ENCODE assay signal across 9 cellular contexts in the genomic region with DNA sequence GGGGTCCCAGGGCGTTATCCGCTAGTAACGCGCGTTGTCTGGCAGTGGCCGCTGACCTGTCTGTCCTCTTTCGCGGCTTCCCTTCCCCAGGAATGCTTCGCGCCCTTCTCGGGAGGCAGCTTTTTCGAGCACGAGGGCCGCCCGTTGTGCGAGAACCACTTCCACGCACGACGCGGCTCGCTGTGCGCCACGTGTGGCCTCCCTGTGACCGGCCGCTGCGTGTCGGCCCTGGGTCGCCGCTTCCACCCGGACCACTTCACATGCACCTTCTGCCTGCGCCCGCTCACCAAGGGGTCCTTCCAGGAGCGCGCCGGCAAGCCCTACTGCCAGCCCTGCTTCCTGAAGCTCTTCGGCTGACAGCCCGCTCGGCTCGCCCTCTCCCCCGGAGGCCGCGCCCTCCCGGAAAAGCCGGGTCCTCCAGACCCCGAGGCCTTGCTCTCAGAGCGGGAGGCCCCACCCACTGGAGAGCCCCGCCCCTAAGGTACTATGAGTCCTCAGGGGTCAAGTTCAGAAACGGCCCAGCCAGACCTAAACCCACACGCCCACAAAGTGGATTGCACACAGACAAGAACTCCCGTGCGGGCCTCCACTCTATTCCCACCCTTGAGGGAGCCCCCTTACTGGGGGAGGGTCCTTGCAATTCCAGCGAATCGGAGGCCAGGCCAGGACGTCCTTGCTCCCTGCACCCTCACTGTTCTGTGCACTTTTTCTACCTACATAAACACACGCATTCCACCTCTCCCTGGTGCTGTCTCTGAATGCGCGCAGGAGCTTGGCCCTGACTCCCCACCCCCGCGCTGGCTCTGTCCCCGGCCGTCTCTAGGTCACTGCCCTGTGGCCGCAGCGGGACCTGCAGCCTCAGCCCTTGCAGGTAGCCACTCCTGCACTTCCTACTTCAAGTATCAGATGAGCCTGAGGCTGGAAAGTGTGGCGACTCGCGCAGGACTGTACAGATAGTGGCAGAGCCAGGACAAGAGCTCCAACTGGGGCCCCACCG. TPM values are rescaled to one million over a fixed set of nuclear protein-coding genes. Genes with fewer than 3 reads are reported as not detected.
A peak's percentile ranks its signal among the peaks of the same experiment; 100 is the strongest.
DNase-seq lines count a peak whose midpoint lies in the region; ATAC-seq and TF ChIP-seq lines count a peak whose summit lies in the region.
"Had no signal": no experiment of that assay in that cellular context is flagged by ENCODE, and none has a peak within 500 bp of the region (broad histone marks: within the 10 kb centered on the region; RNA-seq: fewer than 3 reads in every experiment).

No MANE protein-coding gene starts in this region.

- H3K9me3 Mint-ChIP-seq in activated B cell treated with CpG ODN at 0.5 μM for 24 hours = no peaks in the 10 kb centered on the region

- H3K4me1 ChIP-seq in ES-I3 (ENCODE audit: insufficient read depth, low read length) = no peaks in the 10 kb centered on the region
- peaks cover 29 to 68% (median 49%) of the 10 kb centered on the region in 4 donors for H3K4me1 ChIP-seq in stomach

- peaks cover 22% of the 10 kb centered on the region for H3K4me1 Mint-ChIP-seq in activated B cell treated with CpG ODN at 0.5 μM for 24 hours

- no peak overlapping the region for H3K27ac Mint-ChIP-seq in activated B cell treated with CpG ODN at 0.5 μM for 24 hours

- H3K4me3 ChIP-seq in iPS-18c (ENCODE audit: insufficient read depth, low read depth, low read length) (peak overlapping the region; percentile 65), stomach (peak overlapping the region; percentile 37 to 59 (median 45))

- no peak for TF ChIP-seq EP300 in stomach (IDR thresholded peaks at IDR 0.05)

- peaks cover 0 to 4% (median 0%) of the 10 kb centered on the region in 3 donors for H3K27me3 ChIP-seq in stomach

- H3K36me3 ChIP-seq in ES-I3 (ENCODE audit: insufficient read depth, low read length) (no peaks in the 10 kb centered on the region), stomach (peaks cover 21 to 51% (median 42%) of the 10 kb centered on the region in 4 donors)

- CTCF ChIA-PET in activated B cell treated with CpG ODN at 0.5 μM for 24 hours (lab: Charles Lee) = interaction anchor here (1.1 kb wide), 1 partner anchor 17 kb away, joined by 4 read pairs; no protein-coding TSS in a partner anchor

- 19 to 38% (median 33%) methylated on average over 23 to 67 of the region's 67 CpGs for WGBS in stomach, 5 donors

- intact Hi-C loops in activated B cell treated with CpG ODN at 0.5 μM for 24 hours (cut with micrococcal nuclease) = loop anchor here (1.0 kb wide), 2 partner anchors 10 to 18 kb away; partner anchors contain the start of gene ARMC5
- intact Hi-C loops in stomach (cut with DNase I; ENCODE audit: low total_unique reads) = no loop called here
- intact Hi-C loops in sciatic nerve (cut with DNase I) = no loop called here

- TF ChIP-seq CTCF in activated B cell treated with CpG ODN at 0.5 μM for 24 hours (IDR thresholded peaks at IDR 0.05) (no peak), stomach (IDR thresholded peaks at IDR 0.05) (peak in 5 of 7 experiments; percentile 11 to 63 (median 40))

- peak; percentile 42 for DNase-seq in activated B cell treated with CpG ODN at 0.5 μM for 24 hours
- DNase-seq in stomach = peak; percentile 86
- no peak for DNase-seq in sciatic nerve (ENCODE audit: low spot score)
- no peak for DNase-seq in NCI-H82 treated with DMSO at 0.1 percent for 48 hours (lab: John Stamatoyannopoulos, UW; ENCODE audit: unreplicated experiment)

- ATAC-seq in HG02852 (IDR thresholded peaks at IDR 0.05; ENCODE audit: unreplicated experiment) (peak; percentile 25), activated B cell treated with CpG ODN at 0.5 μM for 24 hours (ENCODE audit: low read depth) (peak; percentile 40), GM18870 (IDR thresholded peaks at IDR 0.05; ENCODE audit: unreplicated experiment) (no peak), sciatic nerve (no peak)

- peaks cover 4% of the 10 kb centered on the region for H3K27me3 Mint-ChIP-seq in activated B cell treated with CpG ODN at 0.5 μM for 24 hours

- peak overlapping the region; percentile 85 for H3K4me3 Mint-ChIP-seq in activated B cell treated with CpG ODN at 0.5 μM for 24 hours

- H3K36me3 Mint-ChIP-seq in activated B cell treated with CpG ODN at 0.5 μM for 24 hours (ENCODE audit: low read depth) = no peaks in the 10 kb centered on the region

- no peak for TF ChIP-seq POLR2A in stomach (IDR thresholded peaks at IDR 0.05)

- H3K9ac ChIP-seq in ES-I3 (ENCODE audit: low read depth, low read length) = peak overlapping the region; percentile 72; the same call in 1 of the 2 replicates

- POLR2A ChIA-PET in activated B cell treated with CpG ODN at 0.5 μM for 24 hours (lab: Charles Lee) = interaction anchor here (0.6 to 4.3 kb wide), 6 partner anchors 7 to 395 kb away, joined by 3 to 27 read pairs (median 5); partner anchors contain the start of genes ARMC5 and RUSF1

- H3K9me3 ChIP-seq in ES-I3 (ENCODE audit: control insufficient read depth, insufficient read depth, low read length) = no peaks in the 10 kb centered on the region; the same call in 1 of the 2 replicates
- peaks cover 2% of the 10 kb centered on the region for H3K9me3 ChIP-seq in iPS-18c (ENCODE audit: control insufficient read depth, insufficient read depth, low read length)
- no peaks in the 10 kb centered on the region for H3K9me3 ChIP-seq in stomach

- peak overlapping the region; percentile 82 to 93 (median 88) for H3K27ac ChIP-seq in stomach

RNA-seq across cellular contexts. Expression of gene SLC5A2, which starts 5.4 kb away (rescaled TPM):
- not detected in 2 replicates for total RNA-seq in activated B cell treated with CpG ODN at 0.5 μM for 24 hours
- not detected for total RNA-seq in stomach
- polyA plus RNA-seq in stomach = 1 to 10 TPM in 1 of 3 donors, under 1 TPM in 2; 0.62 to 1.8 (median 0.76) TPM
- not detected for total RNA-seq in sciatic nerve
- total RNA-seq: dermis microvascular lymphatic vessel endothelial cell had no signal

RNA-seq across cellular contexts. Expression of gene TGFB1I1, which starts 5.6 kb away (rescaled TPM):
- 1.4 and 2.6 TPM in 2 replicates for total RNA-seq in activated B cell treated with CpG ODN at 0.5 μM for 24 hours
- 10 to 100 TPM; 36.0 to 84.0 (median 63.1) TPM for total RNA-seq in stomach
- polyA plus RNA-seq in stomach = 10 to 100 TPM; 44.8 to 49.3 (median 49.1) TPM
- total RNA-seq in sciatic nerve = 66.3 TPM

RNA-seq across cellular contexts. Expression of gene ARMC5, which starts 18.2 kb away (rescaled TPM):
- total RNA-seq in activated B cell treated with CpG ODN at 0.5 μM for 24 hours (10.9 TPM in 2 replicates), stomach (10 to 100 TPM in 2 of 5 donors, 1 to 10 TPM in 2, not detected in 1; 2.6 to 29.8 (median 15.1) TPM), sciatic nerve (10.0 TPM)
- 10 to 100 TPM in 2 of 3 donors, 1 to 10 TPM in 1; 6.7 to 13.0 (median 11.3) TPM for polyA plus RNA-seq in stomach

RNA-seq across cellular contexts. Expression of gene RUSF1, which starts 30.7 kb away (rescaled TPM):
- total RNA-seq in activated B cell treated with CpG ODN at 0.5 μM for 24 hours (58.6 and 59.7 TPM in 2 replicates), stomach (100 to 1,000 TPM in 1 of 5 donors, 10 to 100 TPM in 4; 27.4 to 171 (median 60.0) TPM), sciatic nerve (59.9 TPM)
- 10 to 100 TPM; 21.4 to 47.5 (median 28.8) TPM for polyA plus RNA-seq in stomach

RNA-seq across cellular contexts. Expression of gene ZNF843, which starts 34.9 kb away (rescaled TPM):
- total RNA-seq in activated B cell treated with CpG ODN at 0.5 μM for 24 hours (0.10 and 0.11 TPM in 2 replicates), stomach (under 1 TPM in 2 of 5 donors, not detected in 3; 0.18 to 0.45 TPM), sciatic nerve (1.5 TPM)
- under 1 TPM; 0.15 to 0.37 (median 0.31) TPM for polyA plus RNA-seq in stomach

Comparison
In these comparisons a context has a peak if more than half of its experiments do, and no peak if none do; other contexts are left out.
1. ATAC-seq: peak in HG02852 (single experiment) and activated B cell treated with CpG ODN at 0.5 μM for 24 hours (single experiment); none in GM18870 (single experiment) and sciatic nerve (single experiment).
2. DNase-seq: peak in activated B cell treated with CpG ODN at 0.5 μM for 24 hours (single experiment) and stomach (single experiment); none in sciatic nerve (single experiment) and NCI-H82 treated with DMSO at 0.1 percent for 48 hours (single experiment).
3. RNA of gene TGFB1I1, which starts 5.6 kb away (total RNA-seq): 66.3 TPM in sciatic nerve (single experiment) and 36.0 to 84.0 TPM in stomach; 1.4 to 2.6 TPM in activated B cell treated with CpG ODN at 0.5 μM for 24 hours; every median in the first group is over 10 times any median in the second.